7 cellular contexts compared by ENCODE assay signal in the genomic region with DNA sequence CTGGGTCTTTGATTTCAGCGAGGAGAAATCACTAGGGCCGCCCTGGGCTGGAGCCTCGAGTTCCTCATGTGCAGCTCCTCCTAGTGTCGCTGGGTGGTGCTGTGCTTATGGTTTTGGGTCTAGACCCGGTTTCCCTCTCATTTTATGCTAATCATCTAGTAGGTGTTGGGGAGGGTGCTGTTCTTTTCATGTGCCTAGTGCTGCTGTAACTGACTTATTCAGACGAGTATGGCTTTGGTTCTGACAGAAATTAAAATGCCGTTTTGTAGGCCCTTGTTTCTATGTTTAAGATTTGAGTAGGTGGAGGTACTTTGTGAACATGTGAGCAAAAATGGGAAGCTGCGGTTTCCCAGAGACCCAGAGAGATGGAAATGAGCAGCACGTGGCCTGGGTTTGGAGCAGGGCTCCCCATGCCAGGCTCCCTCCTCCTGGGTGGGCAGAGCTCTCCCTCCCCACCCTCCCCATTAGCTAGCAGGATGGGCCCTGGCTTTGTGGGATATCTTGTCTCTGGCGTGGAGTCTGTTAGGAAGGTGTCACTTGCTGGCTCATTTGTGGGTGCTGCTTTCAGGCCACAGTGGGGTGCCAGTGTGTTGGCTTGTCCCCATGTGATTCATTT.
DNase-seq lines count a peak whose midpoint lies in the region; ATAC-seq and TF ChIP-seq lines count a peak whose summit lies in the region.

No MANE protein-coding gene starts in this region.

- no peaks in the 10 kb centered on the region for H4K20me1 ChIP-seq in Loucy (ENCODE audit: insufficient read depth, low read length, poor library complexity, severe bottlenecking)

- H3K4me2 ChIP-seq in Loucy (ENCODE audit: low read depth, low read length, poor library complexity, severe bottlenecking) = no peak overlapping the region

- H3K36me3 ChIP-seq in Loucy (ENCODE audit: insufficient read depth, low read length) = peaks cover 15% of the 10 kb centered on the region; the same call in 1 of the 2 replicates
- peaks cover 11% of the 10 kb centered on the region for H3K36me3 ChIP-seq in SJCRH30
- no peaks in the 10 kb centered on the region for H3K36me3 ChIP-seq in right atrium auricular region

- H3K79me2 ChIP-seq in Loucy (ENCODE audit: insufficient read depth, low read length) = no peaks in the 10 kb centered on the region

- H3K4me3 ChIP-seq in GM12875 (ENCODE audit: low read depth, low read length) (no peak overlapping the region), Loucy (ENCODE audit: low read length, poor library complexity, severe bottlenecking) (no peak overlapping the region), SJCRH30 (no peak overlapping the region), right atrium auricular region (no peak overlapping the region)

- H2AFZ ChIP-seq in Loucy (ENCODE audit: low read length) = no peak overlapping the region

- peak; percentile 74 for ATAC-seq in sciatic nerve

- H3K9me2 ChIP-seq in Loucy (replicated peaks; ENCODE audit: low read depth, low read length) = no peaks in the 10 kb centered on the region

- H3K4me1 ChIP-seq in Loucy (ENCODE audit: insufficient read depth, low read length, poor library complexity, severe bottlenecking) (peaks cover 22% of the 10 kb centered on the region), SJCRH30 (no peaks in the 10 kb centered on the region; the same call in 1 of the 2 replicates), right atrium auricular region (peaks cover 0 to 10% of the 10 kb centered on the region in 2 donors)

- H3K9me3 ChIP-seq in Loucy (ENCODE audit: insufficient read depth, low read depth, low read length) (no peaks in the 10 kb centered on the region), SJCRH30 (replicated peaks) (no peaks in the 10 kb centered on the region), right atrium auricular region (no peaks in the 10 kb centered on the region)

- DNase-seq in HCEC 1CT (peak; percentile 68), SJCRH30 (peak; percentile 16 to 29), amniotic stem cell (lab: John Stamatoyannopoulos, UW) (peak; percentile 44), right atrium auricular region (ENCODE audit: low spot score) (peak; percentile 64), sciatic nerve (ENCODE audit: low spot score) (peak; percentile 74)

- no peak overlapping the region for H3K27ac ChIP-seq in SJCRH30
- H3K27ac ChIP-seq in right atrium auricular region = no peak overlapping the region

- no peaks in the 10 kb centered on the region for H3F3A ChIP-seq in Loucy (ENCODE audit: low read depth)

- intact Hi-C loops in sciatic nerve (cut with DNase I) = no loop called here

- H3K9ac ChIP-seq in Loucy (ENCODE audit: low read depth, low read length, poor library complexity, severe bottlenecking) = no peak overlapping the region

- TF ChIP-seq CTCF in GM12875 (IDR thresholded peaks at IDR 0.05; ENCODE audit: borderline replicate concordance, insufficient read depth, low read depth, low read length) (peak; percentile 77), Loucy (conservative IDR thresholded peaks at IDR 0.05; ENCODE audit: low read length) (peak; percentile 93), right atrium auricular region (IDR thresholded peaks at IDR 0.05) (peak; percentile 39 to 82)

- H3K27me3 ChIP-seq in Loucy (ENCODE audit: insufficient read depth, low read length, poor library complexity, severe bottlenecking) (no peaks in the 10 kb centered on the region), SJCRH30 (no peaks in the 10 kb centered on the region), right atrium auricular region (no peaks in the 10 kb centered on the region)

Comparison
In these comparisons a context has a peak if more than half of its experiments do, and no peak if none do; other contexts are left out.
1. DNase-seq: peak in every context shown above with its lines; median percentile 74 in sciatic nerve; 68 in HCEC 1CT; 64 in right atrium auricular region; 44 in amniotic stem cell; 22 in SJCRH30.